Comparison of ENCODE assay signal across 1 cellular context in the genomic region with DNA sequence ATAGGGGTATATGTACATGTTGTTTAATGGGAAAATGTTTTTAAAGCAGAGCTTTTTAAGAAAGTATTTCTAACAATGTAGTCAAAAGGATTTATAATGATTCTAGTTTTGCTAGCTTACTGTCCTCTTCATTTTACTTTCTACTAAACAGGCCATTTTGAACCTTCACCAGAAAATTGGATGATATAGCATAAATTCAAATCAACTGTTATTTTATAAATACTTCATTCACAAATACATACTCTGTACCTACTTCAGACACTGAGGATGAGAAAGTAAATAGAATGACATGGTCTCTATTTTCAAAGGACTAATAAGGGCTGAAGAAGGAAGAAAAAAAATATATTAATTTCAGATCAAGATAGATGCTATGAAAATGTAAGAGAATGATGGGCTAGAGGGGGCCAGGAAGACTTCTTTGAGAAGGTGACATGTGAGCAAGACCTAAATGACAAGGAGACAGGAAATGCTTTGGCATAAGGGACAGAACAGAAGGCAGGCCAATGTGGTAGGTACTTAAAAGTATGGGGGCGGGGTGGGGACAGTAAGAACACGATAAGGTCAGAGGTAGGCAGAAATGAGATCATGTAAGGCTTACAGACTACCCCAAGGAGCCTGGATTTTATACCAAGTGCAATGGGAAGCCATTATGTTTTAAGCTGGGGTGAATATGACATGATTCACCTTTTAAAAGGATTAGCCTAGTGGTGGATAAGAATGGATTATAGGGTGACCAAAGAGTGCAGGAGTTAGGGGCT.
TF ChIP-seq lines count a peak whose summit lies in the region.

No MANE protein-coding gene starts in this region.

TF ChIP-seq in K562, 482 proteins besides CTCF, POLR2A, EP300 and RAD21 (continued from another document and continues in another):
- TF ChIP-seq TAF7 (tag; IDR thresholded peaks at IDR 0.05) (no peak), ZNF668 (CRISPR knock-in tag; IDR thresholded peaks at IDR 0.05) (no peak), ZNF263 (CRISPR knock-in tag; IDR thresholded peaks at IDR 0.05; ENCODE audit: borderline replicate concordance) (no peak), FOXM1 (IDR thresholded peaks at IDR 0.05; ENCODE audit: low read depth) (peak; percentile 43; the same call in 1 of the 2 replicates), FOXM1 (CRISPR knock-in tag; IDR thresholded peaks at IDR 0.05; ENCODE audit: low read depth) (no peak), TEAD4 (IDR thresholded peaks at IDR 0.05; ENCODE audit: low read length) (peak; percentile 19; the same call in 1 of the 2 replicates), TEAD4 (CRISPR knock-in tag; IDR thresholded peaks at IDR 0.05; ENCODE audit: borderline replicate concordance) (no peak), HNRNPK (IDR thresholded peaks at IDR 0.05; ENCODE audit: low read depth, low read length, poor library complexity, severe bottlenecking) (no peak), HNRNPL (IDR thresholded peaks at IDR 0.05; ENCODE audit: low read depth, low read length) (no peak), ZNF354B (CRISPR knock-in tag; IDR thresholded peaks at IDR 0.05) (no peak), CEBPB (tag; IDR thresholded peaks at IDR 0.05) (no peak), KAT7 (CRISPR knock-in tag; IDR thresholded peaks at IDR 0.05; ENCODE audit: borderline replicate concordance) (peak; percentile 33; the same call in 1 of the 2 replicates), SMC3 (conservative IDR thresholded peaks at IDR 0.05; ENCODE audit: insufficient read depth, low read depth, low read length) (no peak), TBL1XR1 (IDR thresholded peaks at IDR 0.05; ENCODE audit: low read length in 2 of 2) (peak in 1 of 2 experiments; percentile 54; a peak in 1 of 4 replicates), ZNF695 (CRISPR knock-in tag; IDR thresholded peaks at IDR 0.05) (no peak), ZNF507 (tag; conservative IDR thresholded peaks at IDR 0.05) (no peak), TGIF2 (CRISPR knock-in tag; IDR thresholded peaks at IDR 0.05) (no peak), ZNF197 (CRISPR knock-in tag; IDR thresholded peaks at IDR 0.05; ENCODE audit: low read depth) (no peak), ELF4 (CRISPR knock-in tag; IDR thresholded peaks at IDR 0.05) (0 out of 2 replicates have a peak, but pooled peaks have one; percentile 46), ARID1B (IDR thresholded peaks at IDR 0.05) (peak; percentile 59), ESRRB (CRISPR knock-in tag; IDR thresholded peaks at IDR 0.05; ENCODE audit: borderline replicate concordance) (no peak), EHMT2 (IDR thresholded peaks at IDR 0.05) (0 out of 2 replicates have a peak, but pooled peaks have one; percentile 38), CBFA2T3 (IDR thresholded peaks at IDR 0.05) (0 out of 2 replicates have a peak, but pooled peaks have one; percentile 10), CCAR2 (IDR thresholded peaks at IDR 0.05; ENCODE audit: low read depth, low read length) (no peak), ZZZ3 (IDR thresholded peaks at IDR 0.05) (no peak), GTF2F1 (IDR thresholded peaks at IDR 0.05; ENCODE audit: low read depth, low read length) (no peak), NR2C2 (CRISPR knock-in tag; IDR thresholded peaks at IDR 0.05) (no peak), NR2C2 (tag; IDR thresholded peaks at IDR 0.05) (peak; percentile 64), CREM (IDR thresholded peaks at IDR 0.05; ENCODE audit: low read depth) (peak; percentile 16; the same call in 1 of the 2 replicates), E2F3 (CRISPR knock-in tag; IDR thresholded peaks at IDR 0.05) (no peak), ZNF444 (CRISPR knock-in tag; IDR thresholded peaks at IDR 0.05) (no peak), ZNF224 (CRISPR knock-in tag; IDR thresholded peaks at IDR 0.05) (no peak), MAZ (CRISPR knock-in tag; conservative IDR thresholded peaks at IDR 0.05 in 1 of 2, IDR thresholded peaks at IDR 0.05 in 1 of 2) (peak in 1 of 2 experiments; percentile 39; a peak in 1 of 4 replicates), GATA2 (CRISPR knock-in tag; IDR thresholded peaks at IDR 0.05) (0 out of 2 replicates have a peak, but pooled peaks have one; percentile 43), ARNT (IDR thresholded peaks at IDR 0.05) (no peak; a peak in 1 of 4 replicates), NCOA6 (IDR thresholded peaks at IDR 0.05) (no peak), NR3C1 (CRISPR knock-in tag; IDR thresholded peaks at IDR 0.05) (no peak), CCNT2 (IDR thresholded peaks at IDR 0.05; ENCODE audit: borderline replicate concordance, extremely low read depth, insufficient read length, low read depth, low read length) (no peak), FUS (optimal IDR thresholded peaks at IDR 0.05; ENCODE audit: low read depth, low read length) (no peak), ZFP36 (IDR thresholded peaks at IDR 0.05; ENCODE audit: low read depth, low read length, partially characterized antibody) (no peak), ZNF175 (CRISPR knock-in tag; IDR thresholded peaks at IDR 0.05; ENCODE audit: low read depth) (no peak)
- TF ChIP-seq, protein P1, sequence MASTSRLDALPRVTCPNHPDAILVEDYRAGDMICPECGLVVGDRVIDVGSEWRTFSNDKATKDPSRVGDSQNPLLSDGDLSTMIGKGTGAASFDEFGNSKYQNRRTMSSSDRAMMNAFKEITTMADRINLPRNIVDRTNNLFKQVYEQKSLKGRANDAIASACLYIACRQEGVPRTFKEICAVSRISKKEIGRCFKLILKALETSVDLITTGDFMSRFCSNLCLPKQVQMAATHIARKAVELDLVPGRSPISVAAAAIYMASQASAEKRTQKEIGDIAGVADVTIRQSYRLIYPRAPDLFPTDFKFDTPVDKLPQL (IDR thresholded peaks at IDR 0.05; ENCODE audit: extremely low read depth, insufficient read length), result no peak
- TF ChIP-seq, protein P2, sequence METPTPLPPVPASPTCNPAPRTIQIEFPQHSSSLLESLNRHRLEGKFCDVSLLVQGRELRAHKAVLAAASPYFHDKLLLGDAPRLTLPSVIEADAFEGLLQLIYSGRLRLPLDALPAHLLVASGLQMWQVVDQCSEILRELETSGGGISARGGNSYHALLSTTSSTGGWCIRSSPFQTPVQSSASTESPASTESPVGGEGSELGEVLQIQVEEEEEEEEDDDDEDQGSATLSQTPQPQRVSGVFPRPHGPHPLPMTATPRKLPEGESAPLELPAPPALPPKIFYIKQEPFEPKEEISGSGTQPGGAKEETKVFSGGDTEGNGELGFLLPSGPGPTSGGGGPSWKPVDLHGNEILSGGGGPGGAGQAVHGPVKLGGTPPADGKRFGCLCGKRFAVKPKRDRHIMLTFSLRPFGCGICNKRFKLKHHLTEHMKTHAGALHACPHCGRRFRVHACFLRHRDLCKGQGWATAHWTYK (CRISPR knock-in tag; IDR thresholded peaks at IDR 0.05), result no peak
- TF ChIP-seq, protein P3, sequence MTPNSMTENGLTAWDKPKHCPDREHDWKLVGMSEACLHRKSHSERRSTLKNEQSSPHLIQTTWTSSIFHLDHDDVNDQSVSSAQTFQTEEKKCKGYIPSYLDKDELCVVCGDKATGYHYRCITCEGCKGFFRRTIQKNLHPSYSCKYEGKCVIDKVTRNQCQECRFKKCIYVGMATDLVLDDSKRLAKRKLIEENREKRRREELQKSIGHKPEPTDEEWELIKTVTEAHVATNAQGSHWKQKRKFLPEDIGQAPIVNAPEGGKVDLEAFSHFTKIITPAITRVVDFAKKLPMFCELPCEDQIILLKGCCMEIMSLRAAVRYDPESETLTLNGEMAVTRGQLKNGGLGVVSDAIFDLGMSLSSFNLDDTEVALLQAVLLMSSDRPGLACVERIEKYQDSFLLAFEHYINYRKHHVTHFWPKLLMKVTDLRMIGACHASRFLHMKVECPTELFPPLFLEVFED (CRISPR knock-in tag; conservative IDR thresholded peaks at IDR 0.05), result 0 out of 2 replicates have a peak, but pooled peaks have one; percentile 56
- TF ChIP-seq, protein P4, sequence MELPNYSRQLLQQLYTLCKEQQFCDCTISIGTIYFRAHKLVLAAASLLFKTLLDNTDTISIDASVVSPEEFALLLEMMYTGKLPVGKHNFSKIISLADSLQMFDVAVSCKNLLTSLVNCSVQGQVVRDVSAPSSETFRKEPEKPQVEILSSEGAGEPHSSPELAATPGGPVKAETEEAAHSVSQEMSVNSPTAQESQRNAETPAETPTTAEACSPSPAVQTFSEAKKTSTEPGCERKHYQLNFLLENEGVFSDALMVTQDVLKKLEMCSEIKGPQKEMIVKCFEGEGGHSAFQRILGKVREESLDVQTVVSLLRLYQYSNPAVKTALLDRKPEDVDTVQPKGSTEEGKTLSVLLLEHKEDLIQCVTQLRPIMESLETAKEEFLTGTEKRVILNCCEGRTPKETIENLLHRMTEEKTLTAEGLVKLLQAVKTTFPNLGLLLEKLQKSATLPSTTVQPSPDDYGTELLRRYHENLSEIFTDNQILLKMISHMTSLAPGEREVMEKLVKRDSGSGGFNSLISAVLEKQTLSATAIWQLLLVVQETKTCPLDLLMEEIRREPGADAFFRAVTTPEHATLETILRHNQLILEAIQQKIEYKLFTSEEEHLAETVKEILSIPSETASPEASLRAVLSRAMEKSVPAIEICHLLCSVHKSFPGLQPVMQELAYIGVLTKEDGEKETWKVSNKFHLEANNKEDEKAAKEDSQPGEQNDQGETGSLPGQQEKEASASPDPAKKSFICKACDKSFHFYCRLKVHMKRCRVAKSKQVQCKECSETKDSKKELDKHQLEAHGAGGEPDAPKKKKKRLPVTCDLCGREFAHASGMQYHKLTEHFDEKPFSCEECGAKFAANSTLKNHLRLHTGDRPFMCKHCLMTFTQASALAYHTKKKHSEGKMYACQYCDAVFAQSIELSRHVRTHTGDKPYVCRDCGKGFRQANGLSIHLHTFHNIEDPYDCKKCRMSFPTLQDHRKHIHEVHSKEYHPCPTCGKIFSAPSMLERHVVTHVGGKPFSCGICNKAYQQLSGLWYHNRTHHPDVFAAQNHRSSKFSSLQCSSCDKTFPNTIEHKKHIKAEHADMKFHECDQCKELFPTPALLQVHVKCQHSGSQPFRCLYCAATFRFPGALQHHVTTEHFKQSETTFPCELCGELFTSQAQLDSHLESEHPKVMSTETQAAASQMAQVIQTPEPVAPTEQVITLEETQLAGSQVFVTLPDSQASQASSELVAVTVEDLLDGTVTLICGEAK (IDR thresholded peaks at IDR 0.05), result 0 out of 2 replicates have a peak, but pooled peaks have one; percentile 28
- TF ChIP-seq, protein P4 (CRISPR knock-in tag; IDR thresholded peaks at IDR 0.05), result no peak
- TF ChIP-seq, protein P5, sequence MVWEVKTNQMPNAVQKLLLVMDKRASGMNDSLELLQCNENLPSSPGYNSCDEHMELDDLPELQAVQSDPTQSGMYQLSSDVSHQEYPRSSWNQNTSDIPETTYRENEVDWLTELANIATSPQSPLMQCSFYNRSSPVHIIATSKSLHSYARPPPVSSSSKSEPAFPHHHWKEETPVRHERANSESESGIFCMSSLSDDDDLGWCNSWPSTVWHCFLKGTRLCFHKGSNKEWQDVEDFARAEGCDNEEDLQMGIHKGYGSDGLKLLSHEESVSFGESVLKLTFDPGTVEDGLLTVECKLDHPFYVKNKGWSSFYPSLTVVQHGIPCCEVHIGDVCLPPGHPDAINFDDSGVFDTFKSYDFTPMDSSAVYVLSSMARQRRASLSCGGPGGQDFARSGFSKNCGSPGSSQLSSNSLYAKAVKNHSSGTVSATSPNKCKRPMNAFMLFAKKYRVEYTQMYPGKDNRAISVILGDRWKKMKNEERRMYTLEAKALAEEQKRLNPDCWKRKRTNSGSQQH (CRISPR knock-in tag; IDR thresholded peaks at IDR 0.05), result no peak
- TF ChIP-seq, protein P6, sequence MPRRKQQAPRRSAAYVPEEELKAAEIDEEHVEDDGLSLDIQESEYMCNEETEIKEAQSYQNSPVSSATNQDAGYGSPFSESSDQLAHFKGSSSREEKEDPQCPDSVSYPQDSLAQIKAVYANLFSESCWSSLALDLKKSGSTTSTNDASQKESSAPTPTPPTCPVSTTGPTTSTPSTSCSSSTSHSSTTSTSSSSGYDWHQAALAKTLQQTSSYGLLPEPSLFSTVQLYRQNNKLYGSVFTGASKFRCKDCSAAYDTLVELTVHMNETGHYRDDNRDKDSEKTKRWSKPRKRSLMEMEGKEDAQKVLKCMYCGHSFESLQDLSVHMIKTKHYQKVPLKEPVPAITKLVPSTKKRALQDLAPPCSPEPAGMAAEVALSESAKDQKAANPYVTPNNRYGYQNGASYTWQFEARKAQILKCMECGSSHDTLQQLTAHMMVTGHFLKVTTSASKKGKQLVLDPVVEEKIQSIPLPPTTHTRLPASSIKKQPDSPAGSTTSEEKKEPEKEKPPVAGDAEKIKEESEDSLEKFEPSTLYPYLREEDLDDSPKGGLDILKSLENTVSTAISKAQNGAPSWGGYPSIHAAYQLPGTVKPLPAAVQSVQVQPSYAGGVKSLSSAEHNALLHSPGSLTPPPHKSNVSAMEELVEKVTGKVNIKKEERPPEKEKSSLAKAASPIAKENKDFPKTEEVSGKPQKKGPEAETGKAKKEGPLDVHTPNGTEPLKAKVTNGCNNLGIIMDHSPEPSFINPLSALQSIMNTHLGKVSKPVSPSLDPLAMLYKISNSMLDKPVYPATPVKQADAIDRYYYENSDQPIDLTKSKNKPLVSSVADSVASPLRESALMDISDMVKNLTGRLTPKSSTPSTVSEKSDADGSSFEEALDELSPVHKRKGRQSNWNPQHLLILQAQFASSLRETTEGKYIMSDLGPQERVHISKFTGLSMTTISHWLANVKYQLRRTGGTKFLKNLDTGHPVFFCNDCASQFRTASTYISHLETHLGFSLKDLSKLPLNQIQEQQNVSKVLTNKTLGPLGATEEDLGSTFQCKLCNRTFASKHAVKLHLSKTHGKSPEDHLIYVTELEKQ (CRISPR knock-in tag; IDR thresholded peaks at IDR 0.05), result no peak
